8 cellular contexts compared by ENCODE assay signal in genomic region chr7:4610768-4611467, GRCh38.
DNase-seq lines count a peak whose midpoint lies in the region; ATAC-seq, FAIRE-seq and TF ChIP-seq lines count a peak whose summit lies in the region.

No MANE protein-coding gene starts in this region.

- no peak overlapping the region for H2AFZ ChIP-seq in DND-41 (ENCODE audit: low read depth, low read length)
- no peak overlapping the region for H2AFZ ChIP-seq in GM23338
- no peak overlapping the region for H2AFZ ChIP-seq in K562 (ENCODE audit: low read depth, low read length)

- H3K27me3 ChIP-seq in DND-41 (ENCODE audit: insufficient read depth, low read length, poor library complexity) (no peaks in the 10 kb centered on the region), GM23338 (ENCODE audit: insufficient read depth) (no peaks in the 10 kb centered on the region), K562 (ENCODE audit: control insufficient read depth in 2 of 2, insufficient read depth in 2 of 2, low read length in 2 of 2) (peaks cover 8 to 19% of the 10 kb centered on the region in 2 experiments)

- H3K4me1 ChIP-seq in DND-41 (ENCODE audit: insufficient read depth, low read length) (no peaks in the 10 kb centered on the region), GM23338 (ENCODE audit: insufficient read depth) (peaks cover 17% of the 10 kb centered on the region), K562 (replicated peaks in 1 of 2; ENCODE audit: control insufficient read depth in 2 of 2, insufficient read depth in 2 of 2, low read length in 2 of 2) (peaks cover 12 to 15% of the 10 kb centered on the region in 2 experiments; a peak in 4 of 5 replicates)

- H3K4me2 ChIP-seq in DND-41 (ENCODE audit: insufficient read depth, low read length) (no peak overlapping the region), GM23338 (no peak overlapping the region), K562 (ENCODE audit: insufficient read depth, low read length) (no peak overlapping the region)

- H3K9me1 ChIP-seq in K562 (ENCODE audit: control insufficient read depth, insufficient read depth, low read length), result no peaks in the 10 kb centered on the region

- BruUV-seq in K562 (replicated peaks; lab: Mats Ljungman, UMichigan), result no TSS peak

- H3K9ac ChIP-seq in DND-41 (ENCODE audit: low read depth, low read length) (no peak overlapping the region), K562 (ENCODE audit: insufficient read depth in 1 of 2, low read depth in 2 of 2, low read length in 2 of 2) (no peak overlapping the region)

- no peak for TF ChIP-seq EP300 in K562 (IDR thresholded peaks at IDR 0.05; ENCODE audit: low read length)

- DNase-seq in DND-41 (peak; percentile 52), GM23338 (ENCODE audit: low spot score) (peak; percentile 87), NCI-H1105 (lab: John Stamatoyannopoulos, UW) (peak; percentile 32), T-helper 17 cell (peak in 2 of 3 donors; percentile 20 to 43), K562 (ENCODE audit: extremely low read depth in 1 of 4, low spot score in 3 of 4) (peak; percentile 59 to 82 (median 64)), iPS-NIHi7 (ENCODE audit: extremely low spot score) (peak; percentile 75)
- DNase-seq in stimulated activated CD4-positive, alpha-beta T cell treated with anti-CD3 and anti-CD28 coated beads, Interleukin-1b, Interleukin-23, amount 100 ng/mL, for 4 hours (ENCODE audit: low read depth in 2 of 2), result peak; percentile 9 to 57

- H3K27ac ChIP-seq in DND-41 (ENCODE audit: low read length) (no peak overlapping the region), GM23338 (ENCODE audit: low read depth) (no peak overlapping the region), K562 (ENCODE audit: extremely low read depth, low read depth, low read length) (no peak overlapping the region)

- peak; percentile 69 for FAIRE-seq in K562 (lab: Jason Lieb, UNC)

- H3K4me3 Mint-ChIP-seq in GM23338 (no peak overlapping the region), T-helper 17 cell (no peak overlapping the region)

- H3K27ac Mint-ChIP-seq in GM23338 (no peak overlapping the region), T-helper 17 cell (no peak overlapping the region)

- peaks cover 4% of the 10 kb centered on the region; the same call in 1 of the 2 replicates for H3F3A ChIP-seq in GM23338 (replicated peaks; ENCODE audit: low read depth)

- peaks cover 17% of the 10 kb centered on the region for H3K27me3 Mint-ChIP-seq in GM23338 (ENCODE audit: insufficient read depth, low read depth, poor library complexity)
- peaks cover 11% of the 10 kb centered on the region for H3K27me3 Mint-ChIP-seq in T-helper 17 cell

- TF ChIP-seq POLR2A in K562 (conservative IDR thresholded peaks at IDR 0.05), result no peak

- TF ChIP-seq RAD21 in K562 (CRISPR knock-in tag; conservative IDR thresholded peaks at IDR 0.05 in 1 of 2, IDR thresholded peaks at IDR 0.05 in 1 of 2), result peak; percentile 94 to 97

- H3K79me2 ChIP-seq in DND-41 (ENCODE audit: insufficient read depth, low read length) (no peaks in the 10 kb centered on the region), GM23338 (replicated peaks; ENCODE audit: insufficient read depth) (no peaks in the 10 kb centered on the region), K562 (ENCODE audit: control insufficient read depth, insufficient read depth, low read length) (no peaks in the 10 kb centered on the region)

- H4K20me1 ChIP-seq in DND-41 (ENCODE audit: insufficient read depth, low read length), result no peaks in the 10 kb centered on the region
- no peaks in the 10 kb centered on the region for H4K20me1 ChIP-seq in GM23338 (replicated peaks; ENCODE audit: insufficient read depth)
- no peaks in the 10 kb centered on the region; the same call in 1 of the 2 replicates for H4K20me1 ChIP-seq in K562 (replicated peaks; ENCODE audit: control insufficient read depth, insufficient read depth, low read length)

- H3K9me2 ChIP-seq in GM23338 (ENCODE audit: insufficient read depth), result no peaks in the 10 kb centered on the region

- POLR2A ChIA-PET in K562 (lab: Yijun Ruan, JAX), result no interaction called here

- H3K9me3 Mint-ChIP-seq in GM23338, result peaks cover 52% of the 10 kb centered on the region; the same call in 2 of the 3 replicates

- H3K9me3 ChIP-seq in DND-41 (ENCODE audit: insufficient read depth, low read length, severe bottlenecking) (no peaks in the 10 kb centered on the region), T-helper 17 cell (ENCODE audit: control insufficient read depth, low read length, poor library complexity, severe bottlenecking) (no peaks in the 10 kb centered on the region), K562 (replicated peaks; ENCODE audit: control insufficient read depth, insufficient read depth, low read depth, low read length) (no peaks in the 10 kb centered on the region)

- ATAC-seq in DND-41 (ENCODE audit: insufficient read depth, low read depth) (peak; percentile 79), GM23338 (peak; percentile 58), T-helper 17 cell (peak; percentile 90), K562 (peak; percentile 82), HG02588 (IDR thresholded peaks at IDR 0.05; ENCODE audit: unreplicated experiment) (no peak)

- peaks cover 4% of the 10 kb centered on the region; the same call in 2 of the 3 replicates for H3K36me3 Mint-ChIP-seq in GM23338 (ENCODE audit: low read depth)
- H3K36me3 Mint-ChIP-seq in T-helper 17 cell (ENCODE audit: low read depth), result no peaks in the 10 kb centered on the region

- TF ChIP-seq CTCF in DND-41 (IDR thresholded peaks at IDR 0.05; ENCODE audit: borderline replicate concordance, extremely low read depth, low read length, poor library complexity, severe bottlenecking) (peak; percentile 82), GM23338 (conservative IDR thresholded peaks at IDR 0.05; ENCODE audit: low read depth in 2 of 2) (peak; percentile 83 to 86), K562 (IDR thresholded peaks at IDR 0.05 in 2 of 3, conservative IDR thresholded peaks at IDR 0.05 in 1 of 3; ENCODE audit: insufficient read depth in 2 of 3, low read depth in 1 of 3, low read length in 3 of 3) (peak; percentile 74 to 91 (median 85))

- no peaks in the 10 kb centered on the region for H3K36me3 ChIP-seq in DND-41 (ENCODE audit: insufficient read depth, low read length)
- no peaks in the 10 kb centered on the region for H3K36me3 ChIP-seq in GM23338 (ENCODE audit: insufficient read depth)
- H3K36me3 ChIP-seq in K562 (ENCODE audit: control insufficient read depth, insufficient read depth, low read length), result no peaks in the 10 kb centered on the region

- in situ Hi-C loops in K562 (cut with MboI), result no loop called here

- CTCF ChIA-PET in K562 (lab: Yijun Ruan, JAX; ENCODE audit: low intra/inter-chr PET ratio), result interaction anchor here (0.7 to 2.6 kb wide), 6 partner anchors 14 to 144 kb away, joined by 3 to 30 read pairs (median 3); no protein-coding TSS in a partner anchor

- H3K4me1 Mint-ChIP-seq in GM23338, result peaks cover 14% of the 10 kb centered on the region
- peaks cover 12% of the 10 kb centered on the region for H3K4me1 Mint-ChIP-seq in T-helper 17 cell

- intact Hi-C loops in K562 (cut with micrococcal nuclease), result loop anchor here (1.0 to 10.0 kb wide), 3 partner anchors 20 to 274 kb away; partner anchors contain the start of gene RADIL

- no peak overlapping the region for H3K4me3 ChIP-seq in DND-41 (ENCODE audit: low read depth in 1 of 2, low read length in 2 of 2)
- no peak overlapping the region for H3K4me3 ChIP-seq in GM23338
- no peak overlapping the region for H3K4me3 ChIP-seq in K562

- WGBS in K562 (ENCODE audit: insufficient coverage, low coverage, missing lambda C conversion rate), result 12% methylated on average over 8 of the region's 8 CpGs

TF ChIP-seq in GM23338, 12 proteins besides CTCF, POLR2A, EP300 and RAD21:
- TF ChIP-seq STAT1 (IDR thresholded peaks at IDR 0.05; ENCODE audit: unreplicated experiment), result no peak
- TF ChIP-seq CREB1 (CRISPR knock-in tag; IDR thresholded peaks at IDR 0.05; ENCODE audit: low read depth), result 0 out of 2 replicates have a peak, but pooled peaks have one; percentile 47

TF ChIP-seq in K562, 482 proteins besides CTCF, POLR2A, EP300 and RAD21 (continues in another document):
- no peak for TF ChIP-seq SRSF9 (IDR thresholded peaks at IDR 0.05; ENCODE audit: borderline replicate concordance, low read depth, low read length)
- no peak for TF ChIP-seq IRF9 (tag; IDR thresholded peaks at IDR 0.05)
- TF ChIP-seq TSC22D4 (tag; IDR thresholded peaks at IDR 0.05), result no peak
- 0 out of 2 replicates have a peak, but pooled peaks have one; percentile 23 for TF ChIP-seq MTA3 (IDR thresholded peaks at IDR 0.05; ENCODE audit: borderline replicate concordance)
- TF ChIP-seq NR2C2 (CRISPR knock-in tag; IDR thresholded peaks at IDR 0.05), result no peak
- TF ChIP-seq NR2C2 (tag; IDR thresholded peaks at IDR 0.05), result peak; percentile 26; the same call in 1 of the 2 replicates
- no peak for TF ChIP-seq FOXJ3 (CRISPR knock-in tag; IDR thresholded peaks at IDR 0.05)
- no peak for TF ChIP-seq DLX4 (CRISPR knock-in tag; IDR thresholded peaks at IDR 0.05)
- TF ChIP-seq ZBTB17 (CRISPR knock-in tag; IDR thresholded peaks at IDR 0.05), result no peak
- no peak for TF ChIP-seq ZNF184 (CRISPR knock-in tag; IDR thresholded peaks at IDR 0.05)
- TF ChIP-seq TEAD4 (IDR thresholded peaks at IDR 0.05; ENCODE audit: low read length), result 0 out of 2 replicates have a peak, but pooled peaks have one; percentile 21
- TF ChIP-seq TEAD4 (CRISPR knock-in tag; IDR thresholded peaks at IDR 0.05; ENCODE audit: borderline replicate concordance), result no peak
- TF ChIP-seq MEF2D (tag; conservative IDR thresholded peaks at IDR 0.05; ENCODE audit: low read depth), result no peak

Comparison
In these comparisons a context has a peak if more than half of its experiments do, and no peak if none do; other contexts are left out.
1. DNase-seq: peak in every context shown above with its lines; median percentile 87 in GM23338; 75 in iPS-NIHi7; 64 in K562; 52 in DND-41; 33 in stimulated activated CD4-positive, alpha-beta T cell treated with anti-CD3 and anti-CD28 coated beads, Interleukin-1b, Interleukin-23, amount 100 ng/mL, for 4 hours; 32 in NCI-H1105; 32 in T-helper 17 cell.